Comparison of ENCODE assay signal across 12 cellular contexts in genomic region chr2:152395132-152396024, GRCh38.
DNase-seq lines count a peak whose midpoint lies in the region; ATAC-seq, FAIRE-seq and TF ChIP-seq lines count a peak whose summit lies in the region.
"Had no signal": no experiment of that assay in that cellular context is flagged by ENCODE, and none has a peak within 500 bp of the region (broad histone marks: within the 10 kb centered on the region; RNA-seq: fewer than 3 reads in every experiment).

No MANE protein-coding gene starts in this region.

- no peak overlapping the region for H3K23ac ChIP-seq in mesenchymal stem cell (ENCODE audit: low read length in 2 of 2)

- H3K9me1 ChIP-seq in endothelial cell of umbilical vein (replicated peaks; ENCODE audit: control insufficient read depth, extremely low read depth, insufficient read depth, low read length): no peaks in the 10 kb centered on the region

- no TSS peak for BruUV-seq in endothelial cell of umbilical vein (replicated peaks; lab: Mats Ljungman, UMichigan)

- H4K20me1 ChIP-seq in endothelial cell of umbilical vein (replicated peaks; ENCODE audit: control insufficient read depth, extremely low read depth, insufficient read depth, low read length): no peaks in the 10 kb centered on the region

- H3K4me3 ChIP-seq in MG63: peak overlapping the region; percentile 36
- H3K4me3 ChIP-seq in endothelial cell of umbilical vein (replicated peaks in 1 of 3; ENCODE audit: insufficient read depth in 1 of 3, low read depth in 1 of 3, low read length in 3 of 3): no peak overlapping the region
- H3K4me3 ChIP-seq in mesenchymal stem cell (ENCODE audit: insufficient read depth in 1 of 2, low read depth in 1 of 2, low read length in 2 of 2): peak overlapping the region in 1 of 2 experiments; percentile 76
- peak overlapping the region; percentile 65 for H3K4me3 ChIP-seq in thoracic aorta

- POLR2A ChIA-PET in endothelial cell of umbilical vein (lab: Charles Lee): interaction anchor here (1.0 kb wide), 1 partner anchor 8 kb away, joined by 3 read pairs; no protein-coding TSS in a partner anchor

- ATAC-seq in thoracic aorta (ENCODE audit: insufficient number of reproducible peaks, low FRiP score, low read depth): no peak
- no peak for ATAC-seq in GM18907 (IDR thresholded peaks at IDR 0.05; ENCODE audit: unreplicated experiment)
- ATAC-seq in GM21381 (IDR thresholded peaks at IDR 0.05; ENCODE audit: unreplicated experiment): no peak

- no peaks in the 10 kb centered on the region for H3K9me3 ChIP-seq in MG63
- no peaks in the 10 kb centered on the region for H3K9me3 ChIP-seq in endothelial cell of umbilical vein (replicated peaks; ENCODE audit: control insufficient read depth, insufficient read depth, low read length)
- no peaks in the 10 kb centered on the region for H3K9me3 ChIP-seq in mesenchymal stem cell (ENCODE audit: control insufficient read depth, low read length)
- no peaks in the 10 kb centered on the region for H3K9me3 ChIP-seq in thoracic aorta

- no peaks in the 10 kb centered on the region for H3K27me3 ChIP-seq in MG63
- no peaks in the 10 kb centered on the region for H3K27me3 ChIP-seq in endothelial cell of umbilical vein (ENCODE audit: control insufficient read depth in 2 of 2, insufficient read depth in 2 of 2, low read length in 2 of 2)
- H3K27me3 ChIP-seq in mesenchymal stem cell (ENCODE audit: control insufficient read depth in 1 of 2, insufficient read depth in 1 of 2, low read length in 2 of 2): no peaks in the 10 kb centered on the region
- no peaks in the 10 kb centered on the region for H3K27me3 ChIP-seq in thoracic aorta (replicated peaks; ENCODE audit: insufficient read depth)

- WGBS in mesenchymal stem cell: 92% methylated on average over 7 of the region's 9 CpGs

- H3K4me2 ChIP-seq in endothelial cell of umbilical vein (ENCODE audit: insufficient read depth, low read length): no peak overlapping the region
- H3K4me2 ChIP-seq in mesenchymal stem cell (ENCODE audit: low read length, poor library complexity, severe bottlenecking): no peak overlapping the region

- CTCF ChIA-PET in endothelial cell of umbilical vein (lab: Charles Lee): interaction anchor here (1.1 to 1.3 kb wide), 2 partner anchors 10 to 139 kb away, joined by 3 to 4 read pairs; no protein-coding TSS in a partner anchor

- DNase-seq in MG63: peak; percentile 17
- no peak for DNase-seq in endothelial cell of umbilical vein (ENCODE audit: low read depth, low spot score)
- peak; percentile 39 for DNase-seq in mesenchymal stem cell
- DNase-seq in thoracic aorta (ENCODE audit: low spot score): no peak
- DNase-seq in NCI-H1694 (lab: John Stamatoyannopoulos, UW): no peak
- DNase-seq in T1000 (lab: John Stamatoyannopoulos, UW): no peak
- DNase-seq: DMS153; NCI-H146; stimulated activated naive CD4-positive, alpha-beta T cell treated with Interleukin-2 at 50 U/mL for 16 hours; T-helper 9 cell had no signal

- intact Hi-C loops in endothelial cell of umbilical vein (cut with micrococcal nuclease): no loop called here

- H4K91ac ChIP-seq in mesenchymal stem cell (ENCODE audit: low read length): no peak overlapping the region

- no peak overlapping the region for H3K27ac ChIP-seq in endothelial cell of umbilical vein (ENCODE audit: insufficient read depth, low read depth, low read length)
- H3K27ac ChIP-seq in mesenchymal stem cell (ENCODE audit: low read length, poor library complexity, severe bottlenecking): no peak overlapping the region
- H3K27ac ChIP-seq in thoracic aorta: peak overlapping the region; percentile 75 to 82

- no peak overlapping the region for H2BK120ac ChIP-seq in mesenchymal stem cell (ENCODE audit: low read depth, low read length)

- no peak overlapping the region for H4K8ac ChIP-seq in mesenchymal stem cell (ENCODE audit: low read length)

- H3K36me3 ChIP-seq in MG63 (no peaks in the 10 kb centered on the region), endothelial cell of umbilical vein (ENCODE audit: control insufficient read depth in 2 of 2, extremely low read depth in 1 of 2, insufficient read depth in 2 of 2, low read length in 2 of 2) (no peaks in the 10 kb centered on the region), mesenchymal stem cell (ENCODE audit: control insufficient read depth in 1 of 2, insufficient read depth in 2 of 2, low read depth in 1 of 2, low read length in 2 of 2) (peaks cover 0 to 2% of the 10 kb centered on the region in 2 experiments), thoracic aorta (no peaks in the 10 kb centered on the region)

- no peak overlapping the region for H2BK12ac ChIP-seq in mesenchymal stem cell (ENCODE audit: low read length in 2 of 2)

- H3K18ac ChIP-seq in mesenchymal stem cell (ENCODE audit: low read depth in 1 of 2, low read length in 2 of 2): no peak overlapping the region

- no peak for TF ChIP-seq CTCF in endothelial cell of umbilical vein (IDR thresholded peaks at IDR 0.05; ENCODE audit: extremely low read depth in 1 of 2, insufficient read depth in 1 of 2, low read depth in 1 of 2, low read length in 2 of 2)
- TF ChIP-seq CTCF in thoracic aorta (IDR thresholded peaks at IDR 0.05): no peak

- H2AFZ ChIP-seq in endothelial cell of umbilical vein (ENCODE audit: low read depth, low read length) (no peak overlapping the region), mesenchymal stem cell (ENCODE audit: low read depth, low read length) (no peak overlapping the region)

- H3K79me1 ChIP-seq in mesenchymal stem cell (replicated peaks; ENCODE audit: low read length, poor library complexity, severe bottlenecking): peaks cover 26% of the 10 kb centered on the region

- TF ChIP-seq POLR2A in endothelial cell of umbilical vein (IDR thresholded peaks at IDR 0.05; ENCODE audit: low read depth, low read length): no peak

- H3K79me2 ChIP-seq in endothelial cell of umbilical vein (ENCODE audit: control insufficient read depth, insufficient read depth, low read length): peaks cover 12% of the 10 kb centered on the region

- H3K14ac ChIP-seq in mesenchymal stem cell (ENCODE audit: low read length in 2 of 2): no peak overlapping the region

- H2BK15ac ChIP-seq in mesenchymal stem cell (ENCODE audit: low read depth, poor library complexity, severe bottlenecking): no peak overlapping the region

- H2AK5ac ChIP-seq in mesenchymal stem cell (ENCODE audit: low read length, severe bottlenecking): no peak overlapping the region

- no peaks in the 10 kb centered on the region for H3K4me1 ChIP-seq in endothelial cell of umbilical vein (ENCODE audit: control insufficient read depth, extremely low read depth, insufficient read depth, low read length)
- peaks cover 4% of the 10 kb centered on the region for H3K4me1 ChIP-seq in mesenchymal stem cell (ENCODE audit: control insufficient read depth, insufficient read depth, low read depth, low read length)
- peaks cover 28 to 55% of the 10 kb centered on the region in 2 donors for H3K4me1 ChIP-seq in thoracic aorta (ENCODE audit: control insufficient read depth in 1 of 2, low read depth in 2 of 2)

- no peak overlapping the region for H3K9ac ChIP-seq in endothelial cell of umbilical vein (replicated peaks; ENCODE audit: extremely low read depth, insufficient read depth, low read length)
- H3K9ac ChIP-seq in mesenchymal stem cell (ENCODE audit: low read length): peak overlapping the region; percentile 89

- H2BK5ac ChIP-seq in mesenchymal stem cell (ENCODE audit: low read depth, low read length, poor library complexity, severe bottlenecking): no peak overlapping the region

- H3K4ac ChIP-seq in mesenchymal stem cell (ENCODE audit: low read depth in 1 of 2, low read length in 2 of 2): no peak overlapping the region

- dilution Hi-C loops in endothelial cell of umbilical vein (cut with MboI; ENCODE audit: extremely low pct_ligation_motif_present, low sequenced_read_pairs): no loop called here

- peak; percentile 21 for FAIRE-seq in endothelial cell of umbilical vein (lab: Jason Lieb, UNC)

TF ChIP-seq in endothelial cell of umbilical vein, 7 proteins besides CTCF, POLR2A, EP300 and RAD21:
- TF ChIP-seq FOS (IDR thresholded peaks at IDR 0.05; ENCODE audit: borderline replicate concordance, insufficient read depth, low read length) (no peak), JUN (IDR thresholded peaks at IDR 0.05; ENCODE audit: borderline replicate concordance, insufficient read depth, insufficient read length, low read depth) (no peak), GATA2 (IDR thresholded peaks at IDR 0.05; ENCODE audit: insufficient read depth, insufficient read length, low read depth, low read length) (no peak), EZH2 (IDR thresholded peaks at IDR 0.05; ENCODE audit: borderline replicate concordance, low read depth, low read length, severe bottlenecking) (no peak), MYC (IDR thresholded peaks at IDR 0.05; ENCODE audit: low read depth, low read length) (no peak), POLR2AphosphoS5 (IDR thresholded peaks at IDR 0.05; ENCODE audit: insufficient read depth, low read depth, low read length) (no peak), MAX (IDR thresholded peaks at IDR 0.05; ENCODE audit: insufficient read depth, insufficient read length) (no peak)
TF ChIP-seq in endothelial cell of umbilical vein: peak in this region for 0.

Comparison
In these comparisons a context has a peak if more than half of its experiments do, and no peak if none do; other contexts are left out.
1. DNase-seq: peak in MG63 (single experiment) and mesenchymal stem cell (single experiment); none in endothelial cell of umbilical vein (single experiment), thoracic aorta (single experiment), NCI-H1694 (single experiment) and T1000 (single experiment).
2. H3K4me3 ChIP-seq: peak in MG63 (single experiment) and thoracic aorta (single experiment); none in endothelial cell of umbilical vein (0 of 3).
3. H3K27ac ChIP-seq: peak in thoracic aorta (2 of 2); none in endothelial cell of umbilical vein (single experiment) and mesenchymal stem cell (single experiment).